ENCODE assay signal across 1 cellular context in the genomic region with DNA sequence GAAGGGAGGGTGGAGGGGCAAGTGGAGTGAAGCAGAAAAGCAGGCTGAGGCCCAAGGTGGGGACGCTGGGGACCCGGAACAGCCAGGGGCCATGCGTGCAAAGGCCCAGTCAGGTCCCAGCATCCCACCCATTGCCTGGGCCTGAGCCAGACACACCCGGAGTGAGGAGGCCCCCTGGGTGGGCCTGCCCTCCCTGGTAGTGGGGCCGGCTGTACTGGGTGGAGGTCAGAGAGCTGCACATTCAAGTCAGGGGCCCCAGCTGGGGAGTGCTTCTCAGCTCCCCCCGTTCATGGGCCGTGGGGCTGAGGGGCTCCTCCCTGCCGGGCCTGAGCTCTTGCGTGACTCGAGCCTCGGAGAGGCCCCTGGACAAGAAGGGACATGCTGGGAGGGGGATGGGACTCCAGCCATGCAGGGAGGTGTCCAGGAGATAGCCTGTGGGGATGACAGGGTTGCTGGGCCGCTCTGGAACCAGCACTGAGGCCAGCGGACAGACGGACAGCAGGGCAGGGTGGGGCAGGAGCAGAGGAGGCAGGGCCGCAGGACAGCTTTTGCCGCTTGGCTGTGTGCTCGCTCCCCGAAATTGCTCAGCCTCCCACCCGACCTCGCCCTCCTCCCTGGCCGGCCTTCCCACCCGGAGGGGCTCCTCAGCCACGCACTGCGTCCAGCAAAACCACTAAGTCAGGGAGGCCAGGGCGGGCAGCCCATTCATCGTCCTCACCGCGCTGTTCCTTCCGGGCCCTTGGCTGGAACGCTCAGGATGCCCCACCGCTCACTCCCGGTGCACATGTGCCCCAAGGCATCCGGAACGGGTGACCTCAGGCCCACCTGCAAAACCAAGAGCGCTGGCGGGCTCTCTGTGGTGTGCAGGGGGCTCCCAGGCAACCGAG.
TF ChIP-seq lines count a peak whose summit lies in the region.

No MANE protein-coding gene starts in this region.

TF ChIP-seq in K562, 482 proteins besides CTCF, POLR2A, EP300 and RAD21:
- no peak for TF ChIP-seq FIP1L1 (IDR thresholded peaks at IDR 0.05; ENCODE audit: low read depth, low read length, poor library complexity, severe bottlenecking)
- no peak for TF ChIP-seq MAFG (tag; conservative IDR thresholded peaks at IDR 0.05)
- no peak for TF ChIP-seq ZZZ3 (IDR thresholded peaks at IDR 0.05)
- no peak for TF ChIP-seq FOXK1 (CRISPR knock-in tag; IDR thresholded peaks at IDR 0.05; ENCODE audit: borderline replicate concordance)
- no peak for TF ChIP-seq HLTF (IDR thresholded peaks at IDR 0.05)
- TF ChIP-seq, protein P1, sequence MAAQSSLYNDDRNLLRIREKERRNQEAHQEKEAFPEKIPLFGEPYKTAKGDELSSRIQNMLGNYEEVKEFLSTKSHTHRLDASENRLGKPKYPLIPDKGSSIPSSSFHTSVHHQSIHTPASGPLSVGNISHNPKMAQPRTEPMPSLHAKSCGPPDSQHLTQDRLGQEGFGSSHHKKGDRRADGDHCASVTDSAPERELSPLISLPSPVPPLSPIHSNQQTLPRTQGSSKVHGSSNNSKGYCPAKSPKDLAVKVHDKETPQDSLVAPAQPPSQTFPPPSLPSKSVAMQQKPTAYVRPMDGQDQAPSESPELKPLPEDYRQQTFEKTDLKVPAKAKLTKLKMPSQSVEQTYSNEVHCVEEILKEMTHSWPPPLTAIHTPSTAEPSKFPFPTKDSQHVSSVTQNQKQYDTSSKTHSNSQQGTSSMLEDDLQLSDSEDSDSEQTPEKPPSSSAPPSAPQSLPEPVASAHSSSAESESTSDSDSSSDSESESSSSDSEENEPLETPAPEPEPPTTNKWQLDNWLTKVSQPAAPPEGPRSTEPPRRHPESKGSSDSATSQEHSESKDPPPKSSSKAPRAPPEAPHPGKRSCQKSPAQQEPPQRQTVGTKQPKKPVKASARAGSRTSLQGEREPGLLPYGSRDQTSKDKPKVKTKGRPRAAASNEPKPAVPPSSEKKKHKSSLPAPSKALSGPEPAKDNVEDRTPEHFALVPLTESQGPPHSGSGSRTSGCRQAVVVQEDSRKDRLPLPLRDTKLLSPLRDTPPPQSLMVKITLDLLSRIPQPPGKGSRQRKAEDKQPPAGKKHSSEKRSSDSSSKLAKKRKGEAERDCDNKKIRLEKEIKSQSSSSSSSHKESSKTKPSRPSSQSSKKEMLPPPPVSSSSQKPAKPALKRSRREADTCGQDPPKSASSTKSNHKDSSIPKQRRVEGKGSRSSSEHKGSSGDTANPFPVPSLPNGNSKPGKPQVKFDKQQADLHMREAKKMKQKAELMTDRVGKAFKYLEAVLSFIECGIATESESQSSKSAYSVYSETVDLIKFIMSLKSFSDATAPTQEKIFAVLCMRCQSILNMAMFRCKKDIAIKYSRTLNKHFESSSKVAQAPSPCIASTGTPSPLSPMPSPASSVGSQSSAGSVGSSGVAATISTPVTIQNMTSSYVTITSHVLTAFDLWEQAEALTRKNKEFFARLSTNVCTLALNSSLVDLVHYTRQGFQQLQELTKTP (IDR thresholded peaks at IDR 0.05; ENCODE audit: low read depth in 1 of 2, partially characterized antibody in 2 of 2): no peak
- TF ChIP-seq ATF7 (IDR thresholded peaks at IDR 0.05): no peak
- no peak for TF ChIP-seq SREBF2 (CRISPR knock-in tag; IDR thresholded peaks at IDR 0.05)
- TF ChIP-seq SMARCA4 (IDR thresholded peaks at IDR 0.05): no peak
